Comparison of ENCODE assay signal across 1 cellular context in the genomic region with DNA sequence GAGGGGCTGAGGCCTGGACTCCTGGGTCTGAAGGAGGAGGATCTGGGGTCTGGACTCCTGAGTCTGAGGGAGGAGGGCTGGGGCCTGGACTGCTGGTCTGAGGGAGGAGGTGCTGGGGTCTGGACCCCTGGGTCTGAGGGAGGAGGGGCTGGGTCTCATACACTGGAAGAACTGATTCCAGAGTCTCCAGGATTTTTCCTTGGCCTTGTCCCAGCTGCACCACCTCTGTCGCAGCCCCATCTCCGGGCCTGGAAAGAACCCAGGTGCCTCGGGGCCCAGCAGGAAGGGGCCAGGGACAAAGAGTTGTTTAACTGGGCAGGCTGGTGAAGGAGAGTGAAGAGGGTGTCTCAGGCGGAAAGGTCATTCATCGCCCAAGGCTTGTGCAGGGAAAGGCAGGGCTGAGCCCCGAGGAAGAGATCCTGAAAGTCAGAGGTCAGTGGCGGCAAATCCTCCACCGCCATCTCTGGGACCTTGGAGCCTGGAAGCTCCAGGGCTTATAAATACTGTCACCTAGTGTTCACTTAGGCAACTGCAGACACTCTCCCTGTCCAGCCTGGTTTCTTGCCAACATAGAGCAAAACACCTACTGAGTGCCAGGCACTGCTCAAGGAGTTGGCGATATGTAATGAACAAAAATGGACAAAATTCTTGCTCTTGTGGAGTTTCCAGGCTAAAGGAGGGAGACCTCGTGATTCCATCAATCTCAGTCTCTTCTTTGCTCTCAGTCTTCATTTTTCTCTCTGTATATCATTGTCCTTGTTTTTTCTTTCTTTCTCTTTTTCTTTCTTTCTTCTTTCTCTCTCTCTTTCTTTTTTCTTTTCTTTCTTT.
TF ChIP-seq lines count a peak whose summit lies in the region.

No MANE protein-coding gene starts in this region.

TF ChIP-seq in HepG2, 621 proteins besides CTCF, POLR2A, EP300 and RAD21 (continues in another document):
- no peak for TF ChIP-seq RBAK (CRISPR knock-in tag; IDR thresholded peaks at IDR 0.05)
- no peak for TF ChIP-seq ARHGAP35 (CRISPR knock-in tag; IDR thresholded peaks at IDR 0.05; ENCODE audit: borderline replicate concordance)
- TF ChIP-seq, protein P1, sequence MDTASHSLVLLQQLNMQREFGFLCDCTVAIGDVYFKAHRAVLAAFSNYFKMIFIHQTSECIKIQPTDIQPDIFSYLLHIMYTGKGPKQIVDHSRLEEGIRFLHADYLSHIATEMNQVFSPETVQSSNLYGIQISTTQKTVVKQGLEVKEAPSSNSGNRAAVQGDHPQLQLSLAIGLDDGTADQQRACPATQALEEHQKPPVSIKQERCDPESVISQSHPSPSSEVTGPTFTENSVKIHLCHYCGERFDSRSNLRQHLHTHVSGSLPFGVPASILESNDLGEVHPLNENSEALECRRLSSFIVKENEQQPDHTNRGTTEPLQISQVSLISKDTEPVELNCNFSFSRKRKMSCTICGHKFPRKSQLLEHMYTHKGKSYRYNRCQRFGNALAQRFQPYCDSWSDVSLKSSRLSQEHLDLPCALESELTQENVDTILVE (CRISPR knock-in tag; IDR thresholded peaks at IDR 0.05) = 0 out of 2 replicates have a peak, but pooled peaks have one; percentile 47
- no peak for TF ChIP-seq ZNF160 (CRISPR knock-in tag; IDR thresholded peaks at IDR 0.05)
- peak; percentile 51 for TF ChIP-seq THAP11 (CRISPR knock-in tag; IDR thresholded peaks at IDR 0.05)
- 0 out of 2 replicates have a peak, but pooled peaks have one; percentile 13 for TF ChIP-seq RXRA (CRISPR knock-in tag; IDR thresholded peaks at IDR 0.05)
- no peak for TF ChIP-seq ZNF782 (CRISPR knock-in tag; IDR thresholded peaks at IDR 0.05; ENCODE audit: borderline replicate concordance)
- peak; percentile 81 for TF ChIP-seq SMC3 (IDR thresholded peaks at IDR 0.05; ENCODE audit: low read length)
- TF ChIP-seq ZNF572 (CRISPR knock-in tag; IDR thresholded peaks at IDR 0.05) = 0 out of 2 replicates have a peak, but pooled peaks have one; percentile 24
- TF ChIP-seq GFI1 (CRISPR knock-in tag; IDR thresholded peaks at IDR 0.05; ENCODE audit: borderline replicate concordance) = no peak
- no peak for TF ChIP-seq ZNF614 (CRISPR knock-in tag; IDR thresholded peaks at IDR 0.05; ENCODE audit: borderline replicate concordance)
- 0 out of 2 replicates have a peak, but pooled peaks have one; percentile 44 for TF ChIP-seq HOXA3 (CRISPR knock-in tag; IDR thresholded peaks at IDR 0.05)
- no peak for TF ChIP-seq FOXC1 (CRISPR knock-in tag; IDR thresholded peaks at IDR 0.05; ENCODE audit: borderline replicate concordance)
- TF ChIP-seq SMYD3 (CRISPR knock-in tag; IDR thresholded peaks at IDR 0.05) = no peak
- TF ChIP-seq NCOA2 (CRISPR knock-in tag; IDR thresholded peaks at IDR 0.05) = no peak
- no peak for TF ChIP-seq ZNF605 (CRISPR knock-in tag; IDR thresholded peaks at IDR 0.05)
- peak; percentile 13 for TF ChIP-seq TEAD3 (CRISPR knock-in tag; optimal IDR thresholded peaks at IDR 0.05; ENCODE audit: borderline replicate concordance)
- TF ChIP-seq, protein P2, sequence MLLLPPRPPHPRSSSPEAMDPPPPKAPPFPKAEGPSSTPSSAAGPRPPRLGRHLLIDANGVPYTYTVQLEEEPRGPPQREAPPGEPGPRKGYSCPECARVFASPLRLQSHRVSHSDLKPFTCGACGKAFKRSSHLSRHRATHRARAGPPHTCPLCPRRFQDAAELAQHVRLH (CRISPR knock-in tag; IDR thresholded peaks at IDR 0.05; ENCODE audit: borderline replicate concordance, low read depth) = peak; percentile 70; the same call in 1 of the 2 replicates
- no peak for TF ChIP-seq BORCS8-MEF2B (CRISPR knock-in tag; IDR thresholded peaks at IDR 0.05)
- peak; percentile 40; the same call in 1 of the 2 replicates for TF ChIP-seq NR2F6 (IDR thresholded peaks at IDR 0.05)
- TF ChIP-seq NR2F6 (CRISPR knock-in tag; IDR thresholded peaks at IDR 0.05) = no peak; the same call in 1 of the 2 replicates
- TF ChIP-seq HNRNPL (IDR thresholded peaks at IDR 0.05; ENCODE audit: low read depth, low read length) = no peak
- TF ChIP-seq ERF (CRISPR knock-in tag; IDR thresholded peaks at IDR 0.05) = 0 out of 2 replicates have a peak, but pooled peaks have one; percentile 30
- TF ChIP-seq ZNF556 (CRISPR knock-in tag; IDR thresholded peaks at IDR 0.05; ENCODE audit: borderline replicate concordance) = no peak
- TF ChIP-seq TARDBP (CRISPR knock-in tag; IDR thresholded peaks at IDR 0.05) = no peak
- TF ChIP-seq, protein P3, sequence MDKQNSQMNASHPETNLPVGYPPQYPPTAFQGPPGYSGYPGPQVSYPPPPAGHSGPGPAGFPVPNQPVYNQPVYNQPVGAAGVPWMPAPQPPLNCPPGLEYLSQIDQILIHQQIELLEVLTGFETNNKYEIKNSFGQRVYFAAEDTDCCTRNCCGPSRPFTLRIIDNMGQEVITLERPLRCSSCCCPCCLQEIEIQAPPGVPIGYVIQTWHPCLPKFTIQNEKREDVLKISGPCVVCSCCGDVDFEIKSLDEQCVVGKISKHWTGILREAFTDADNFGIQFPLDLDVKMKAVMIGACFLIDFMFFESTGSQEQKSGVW (CRISPR knock-in tag; IDR thresholded peaks at IDR 0.05; ENCODE audit: borderline replicate concordance) = no peak
- no peak for TF ChIP-seq ZNF577 (CRISPR knock-in tag; IDR thresholded peaks at IDR 0.05; ENCODE audit: borderline replicate concordance, low read depth)
- no peak for TF ChIP-seq ZNF83 (CRISPR knock-in tag; IDR thresholded peaks at IDR 0.05; ENCODE audit: borderline replicate concordance)
- TF ChIP-seq, protein P4, sequence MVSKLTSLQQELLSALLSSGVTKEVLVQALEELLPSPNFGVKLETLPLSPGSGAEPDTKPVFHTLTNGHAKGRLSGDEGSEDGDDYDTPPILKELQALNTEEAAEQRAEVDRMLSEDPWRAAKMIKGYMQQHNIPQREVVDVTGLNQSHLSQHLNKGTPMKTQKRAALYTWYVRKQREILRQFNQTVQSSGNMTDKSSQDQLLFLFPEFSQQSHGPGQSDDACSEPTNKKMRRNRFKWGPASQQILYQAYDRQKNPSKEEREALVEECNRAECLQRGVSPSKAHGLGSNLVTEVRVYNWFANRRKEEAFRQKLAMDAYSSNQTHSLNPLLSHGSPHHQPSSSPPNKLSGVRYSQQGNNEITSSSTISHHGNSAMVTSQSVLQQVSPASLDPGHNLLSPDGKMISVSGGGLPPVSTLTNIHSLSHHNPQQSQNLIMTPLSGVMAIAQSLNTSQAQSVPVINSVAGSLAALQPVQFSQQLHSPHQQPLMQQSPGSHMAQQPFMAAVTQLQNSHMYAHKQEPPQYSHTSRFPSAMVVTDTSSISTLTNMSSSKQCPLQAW (CRISPR knock-in tag; IDR thresholded peaks at IDR 0.05) = peak; percentile 41; the same call in 1 of the 2 replicates
- peak; percentile 50; the same call in 1 of the 2 replicates for TF ChIP-seq RXRB (CRISPR knock-in tag; IDR thresholded peaks at IDR 0.05; ENCODE audit: borderline replicate concordance)
- no peak for TF ChIP-seq MED1 (CRISPR knock-in tag; IDR thresholded peaks at IDR 0.05)
- TF ChIP-seq, protein P5, sequence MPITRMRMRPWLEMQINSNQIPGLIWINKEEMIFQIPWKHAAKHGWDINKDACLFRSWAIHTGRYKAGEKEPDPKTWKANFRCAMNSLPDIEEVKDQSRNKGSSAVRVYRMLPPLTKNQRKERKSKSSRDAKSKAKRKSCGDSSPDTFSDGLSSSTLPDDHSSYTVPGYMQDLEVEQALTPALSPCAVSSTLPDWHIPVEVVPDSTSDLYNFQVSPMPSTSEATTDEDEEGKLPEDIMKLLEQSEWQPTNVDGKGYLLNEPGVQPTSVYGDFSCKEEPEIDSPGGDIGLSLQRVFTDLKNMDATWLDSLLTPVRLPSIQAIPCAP (CRISPR knock-in tag; IDR thresholded peaks at IDR 0.05; ENCODE audit: low read depth) = no peak
- no peak for TF ChIP-seq ZBTB42 (CRISPR knock-in tag; IDR thresholded peaks at IDR 0.05)
- peak; percentile 98 for TF ChIP-seq ZKSCAN1 (IDR thresholded peaks at IDR 0.05; ENCODE audit: low read length)
- TF ChIP-seq YY1 (IDR thresholded peaks at IDR 0.05; ENCODE audit: insufficient read depth, insufficient replicate concordance, low read depth, low read length) = peak; percentile 58
- TF ChIP-seq MIER2 (CRISPR knock-in tag; IDR thresholded peaks at IDR 0.05) = peak; percentile 48; the same call in 1 of the 2 replicates
- TF ChIP-seq SALL1 (CRISPR knock-in tag; IDR thresholded peaks at IDR 0.05) = 0 out of 2 replicates have a peak, but pooled peaks have one; percentile 15
- TF ChIP-seq KAT8 (CRISPR knock-in tag; IDR thresholded peaks at IDR 0.05) = 0 out of 2 replicates have a peak, but pooled peaks have one; percentile 35
- peak; percentile 98 for TF ChIP-seq ZSCAN22 (CRISPR knock-in tag; IDR thresholded peaks at IDR 0.05)
- TF ChIP-seq, protein P6, sequence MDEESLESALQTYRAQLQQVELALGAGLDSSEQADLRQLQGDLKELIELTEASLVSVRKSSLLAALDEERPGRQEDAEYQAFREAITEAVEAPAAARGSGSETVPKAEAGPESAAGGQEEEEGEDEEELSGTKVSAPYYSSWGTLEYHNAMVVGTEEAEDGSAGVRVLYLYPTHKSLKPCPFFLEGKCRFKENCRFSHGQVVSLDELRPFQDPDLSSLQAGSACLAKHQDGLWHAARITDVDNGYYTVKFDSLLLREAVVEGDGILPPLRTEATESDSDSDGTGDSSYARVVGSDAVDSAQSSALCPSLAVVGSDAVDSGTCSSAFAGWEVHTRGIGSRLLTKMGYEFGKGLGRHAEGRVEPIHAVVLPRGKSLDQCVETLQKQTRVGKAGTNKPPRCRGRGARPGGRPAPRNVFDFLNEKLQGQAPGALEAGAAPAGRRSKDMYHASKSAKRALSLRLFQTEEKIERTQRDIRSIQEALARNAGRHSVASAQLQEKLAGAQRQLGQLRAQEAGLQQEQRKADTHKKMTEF (CRISPR knock-in tag; IDR thresholded peaks at IDR 0.05) = 0 out of 2 replicates have a peak, but pooled peaks have one; percentile 26
- peak; percentile 49 for TF ChIP-seq ZFP36 (IDR thresholded peaks at IDR 0.05; ENCODE audit: borderline replicate concordance, low read depth, low read length, partially characterized antibody)
- TF ChIP-seq ZNF205 (CRISPR knock-in tag; IDR thresholded peaks at IDR 0.05) = 0 out of 2 replicates have a peak, but pooled peaks have one; percentile 26
- TF ChIP-seq MEF2D (CRISPR knock-in tag; IDR thresholded peaks at IDR 0.05) = no peak
- no peak for TF ChIP-seq ZNF841 (CRISPR knock-in tag; IDR thresholded peaks at IDR 0.05; ENCODE audit: borderline replicate concordance)
- TF ChIP-seq U2AF1 (optimal IDR thresholded peaks at IDR 0.05; ENCODE audit: low read depth, low read length) = no peak
- no peak for TF ChIP-seq TEAD2 (CRISPR knock-in tag; IDR thresholded peaks at IDR 0.05)
- TF ChIP-seq, protein P7, sequence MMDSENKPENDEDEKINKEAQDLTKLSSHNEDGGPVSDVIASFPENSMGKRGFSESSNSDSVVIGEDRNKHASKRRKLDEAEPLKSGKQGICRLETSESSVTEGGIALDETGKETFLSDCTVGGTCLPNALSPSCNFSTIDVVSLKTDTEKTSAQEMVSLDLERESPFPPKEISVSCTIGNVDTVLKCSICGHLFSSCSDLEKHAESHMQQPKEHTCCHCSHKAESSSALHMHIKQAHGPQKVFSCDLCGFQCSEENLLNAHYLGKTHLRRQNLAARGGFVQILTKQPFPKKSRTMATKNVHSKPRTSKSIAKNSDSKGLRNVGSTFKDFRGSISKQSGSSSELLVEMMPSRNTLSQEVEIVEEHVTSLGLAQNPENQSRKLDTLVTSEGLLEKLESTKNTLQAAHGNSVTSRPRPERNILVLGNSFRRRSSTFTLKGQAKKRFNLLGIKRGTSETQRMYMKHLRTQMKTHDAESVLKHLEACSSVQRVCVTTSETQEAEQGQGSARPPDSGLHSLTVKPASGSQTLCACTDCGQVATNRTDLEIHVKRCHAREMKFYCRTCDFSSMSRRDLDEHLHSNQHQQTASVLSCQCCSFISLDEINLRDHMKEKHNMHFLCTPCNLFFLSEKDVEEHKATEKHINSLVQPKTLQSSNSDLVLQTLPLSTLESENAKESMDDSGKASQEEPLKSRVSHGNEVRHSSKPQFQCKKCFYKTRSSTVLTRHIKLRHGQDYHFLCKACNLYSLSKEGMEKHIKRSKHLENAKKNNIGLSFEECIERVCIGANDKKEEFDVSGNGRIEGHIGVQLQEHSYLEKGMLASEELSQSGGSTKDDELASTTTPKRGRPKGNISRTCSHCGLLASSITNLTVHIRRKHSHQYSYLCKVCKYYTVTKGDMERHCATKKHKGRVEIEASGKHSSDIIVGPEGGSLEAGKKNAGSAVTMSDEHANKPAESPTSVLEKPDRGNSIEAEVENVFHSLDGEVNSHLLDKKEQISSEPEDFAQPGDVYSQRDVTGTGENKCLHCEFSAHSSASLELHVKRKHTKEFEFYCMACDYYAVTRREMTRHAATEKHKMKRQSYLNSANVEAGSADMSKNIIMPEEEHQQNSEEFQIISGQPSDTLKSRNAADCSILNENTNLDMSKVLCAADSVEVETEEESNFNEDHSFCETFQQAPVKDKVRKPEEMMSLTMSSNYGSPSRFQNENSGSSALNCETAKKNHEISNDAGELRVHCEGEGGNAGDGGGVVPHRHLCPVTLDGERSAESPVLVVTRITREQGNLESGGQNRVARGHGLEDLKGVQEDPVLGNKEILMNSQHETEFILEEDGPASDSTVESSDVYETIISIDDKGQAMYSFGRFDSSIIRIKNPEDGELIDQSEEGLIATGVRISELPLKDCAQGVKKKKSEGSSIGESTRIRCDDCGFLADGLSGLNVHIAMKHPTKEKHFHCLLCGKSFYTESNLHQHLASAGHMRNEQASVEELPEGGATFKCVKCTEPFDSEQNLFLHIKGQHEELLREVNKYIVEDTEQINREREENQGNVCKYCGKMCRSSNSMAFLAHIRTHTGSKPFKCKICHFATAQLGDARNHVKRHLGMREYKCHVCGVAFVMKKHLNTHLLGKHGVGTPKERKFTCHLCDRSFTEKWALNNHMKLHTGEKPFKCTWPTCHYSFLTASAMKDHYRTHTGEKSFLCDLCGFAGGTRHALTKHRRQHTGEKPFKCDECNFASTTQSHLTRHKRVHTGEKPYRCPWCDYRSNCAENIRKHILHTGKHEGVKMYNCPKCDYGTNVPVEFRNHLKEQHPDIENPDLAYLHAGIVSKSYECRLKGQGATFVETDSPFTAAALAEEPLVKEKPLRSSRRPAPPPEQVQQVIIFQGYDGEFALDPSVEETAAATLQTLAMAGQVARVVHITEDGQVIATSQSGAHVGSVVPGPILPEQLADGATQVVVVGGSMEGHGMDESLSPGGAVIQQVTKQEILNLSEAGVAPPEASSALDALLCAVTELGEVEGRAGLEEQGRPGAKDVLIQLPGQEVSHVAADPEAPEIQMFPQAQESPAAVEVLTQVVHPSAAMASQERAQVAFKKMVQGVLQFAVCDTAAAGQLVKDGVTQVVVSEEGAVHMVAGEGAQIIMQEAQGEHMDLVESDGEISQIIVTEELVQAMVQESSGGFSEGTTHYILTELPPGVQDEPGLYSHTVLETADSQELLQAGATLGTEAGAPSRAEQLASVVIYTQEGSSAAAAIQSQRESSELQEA (CRISPR knock-in tag; IDR thresholded peaks at IDR 0.05; ENCODE audit: not compliant biosample characterization) = no peak
